7 cellular contexts compared by ENCODE assay signal in genomic region chr14:19161251-19162033, GRCh38.
A peak's percentile ranks its signal among the peaks of the same experiment; 100 is the strongest.
DNase-seq lines count a peak whose midpoint lies in the region; ATAC-seq and TF ChIP-seq lines count a peak whose summit lies in the region.
"Not testable (repeated sequence)": the region's sequence is repeated elsewhere in the genome, so short reads cannot be mapped to it uniquely, and the experiment has no call there.

No MANE protein-coding gene starts in this region.

- H3K27me3 Mint-ChIP-seq in activated CD8-positive, alpha-beta T cell treated with anti-CD3 and anti-CD28 coated beads, Interleukin-2, amount 10 ng/mL, durations not matched to agents 7 days and 5 days (ENCODE audit: low read depth), result not testable (repeated sequence)

- DNase-seq in H4 (ENCODE audit: low spot score), result peak; percentile 11
- DNase-seq in activated CD8-positive, alpha-beta T cell treated with anti-CD3 and anti-CD28 coated beads, Interleukin-2, amount 10 ng/mL, durations not matched to agents 7 days and 5 days, result peak; percentile 21
- peak; percentile 36 for DNase-seq in ecto neural progenitor cell (ENCODE audit: low spot score)
- peak; percentile 32 for DNase-seq in left ventricle myocardium superior
- peak; percentile 1 for DNase-seq in kidney tubule cell (ENCODE audit: low spot score)
- peak; percentile 67 for DNase-seq in osteoblast (ENCODE audit: insufficient read length, low spot score, missing footprints)
- DNase-seq in spleen, result peak; percentile 87

- H3K4me1 Mint-ChIP-seq in activated CD8-positive, alpha-beta T cell treated with anti-CD3 and anti-CD28 coated beads, Interleukin-2, amount 10 ng/mL, durations not matched to agents 7 days and 5 days (ENCODE audit: low read depth), result not testable (repeated sequence)

- H3K79me2 ChIP-seq in osteoblast (ENCODE audit: insufficient read depth, low read length), result not testable (repeated sequence)

- H3K9me3 Mint-ChIP-seq in activated CD8-positive, alpha-beta T cell treated with anti-CD3 and anti-CD28 coated beads, Interleukin-2, amount 10 ng/mL, durations not matched to agents 7 days and 5 days (ENCODE audit: insufficient read depth), result not testable (repeated sequence)

- H3K4me2 ChIP-seq in osteoblast (ENCODE audit: insufficient read depth, low read length), result not testable (repeated sequence)

- H3K4me3 ChIP-seq in osteoblast (ENCODE audit: insufficient read depth, low read length); spleen: not testable (repeated sequence)

- ATAC-seq in activated CD8-positive, alpha-beta T cell treated with anti-CD3 and anti-CD28 coated beads, Interleukin-2, amount 10 ng/mL, durations not matched to agents 7 days and 5 days; left ventricle myocardium superior: not testable (repeated sequence)

- not testable (repeated sequence) for H2AFZ ChIP-seq in osteoblast (ENCODE audit: low read length)

- intact Hi-C loops in left ventricle myocardium superior (cut with micrococcal nuclease); spleen (cut with DNase I; ENCODE audit: low total_unique reads): not testable (repeated sequence)

- 76 to 85% (median 79%) methylated on average over 6 of the region's 6 CpGs for whole genome bisulfite sequencing in spleen, 5 donors

- POLR2A ChIA-PET in activated CD8-positive, alpha-beta T cell treated with anti-CD3 and anti-CD28 coated beads, Interleukin-2, amount 10 ng/mL, durations not matched to agents 7 days and 5 days (lab: Charles Lee), result not testable (repeated sequence)

- not testable (repeated sequence) for H3K27me3 ChIP-seq in osteoblast (ENCODE audit: insufficient read depth, low read length); spleen (replicated peaks in 1 of 7)

- H4K20me1 ChIP-seq in osteoblast (ENCODE audit: insufficient read depth, low read length), result not testable (repeated sequence)

- TF ChIP-seq POLR2A in spleen (IDR thresholded peaks at IDR 0.05), result not testable (repeated sequence)

- H3K27ac ChIP-seq in osteoblast (ENCODE audit: low read depth, low read length); spleen: not testable (repeated sequence)

- not testable (repeated sequence) for H3K36me3 ChIP-seq in osteoblast (ENCODE audit: insufficient read depth, low read length); spleen

- not testable (repeated sequence) for H3K4me3 Mint-ChIP-seq in activated CD8-positive, alpha-beta T cell treated with anti-CD3 and anti-CD28 coated beads, Interleukin-2, amount 10 ng/mL, durations not matched to agents 7 days and 5 days

- not testable (repeated sequence) for H3K4me1 ChIP-seq in osteoblast (ENCODE audit: insufficient read depth, low read length); spleen

- not testable (repeated sequence) for TF ChIP-seq CTCF in osteoblast (IDR thresholded peaks at IDR 0.05; ENCODE audit: extremely low read depth, low read depth, low read length); spleen (IDR thresholded peaks at IDR 0.05 in 8 of 11, conservative IDR thresholded peaks at IDR 0.05 in 3 of 11)

- H3K36me3 Mint-ChIP-seq in activated CD8-positive, alpha-beta T cell treated with anti-CD3 and anti-CD28 coated beads, Interleukin-2, amount 10 ng/mL, durations not matched to agents 7 days and 5 days (ENCODE audit: low read depth), result not testable (repeated sequence)

- H3K9me3 ChIP-seq in osteoblast (ENCODE audit: low read depth, low read length), result not testable (repeated sequence)
- H3K9me3 ChIP-seq in spleen, result peaks cover 0 to 24% (median 8%) of the 10 kb centered on the region in 8 donors

- not testable (repeated sequence) for H3K27ac Mint-ChIP-seq in activated CD8-positive, alpha-beta T cell treated with anti-CD3 and anti-CD28 coated beads, Interleukin-2, amount 10 ng/mL, durations not matched to agents 7 days and 5 days

- CTCF ChIA-PET in activated CD8-positive, alpha-beta T cell treated with anti-CD3 and anti-CD28 coated beads, Interleukin-2, amount 10 ng/mL, durations not matched to agents 7 days and 5 days (lab: Charles Lee), result not testable (repeated sequence)

Comparison
In these comparisons a context has a peak if more than half of its experiments do, and no peak if none do; other contexts are left out.
1. DNase-seq: peak in every context shown above with its lines; median percentile 87 in spleen; 67 in osteoblast; 36 in ecto neural progenitor cell; 32 in left ventricle myocardium superior; 21 in activated CD8-positive, alpha-beta T cell treated with anti-CD3 and anti-CD28 coated beads, Interleukin-2, amount 10 ng/mL, durations not matched to agents 7 days and 5 days; 11 in H4; 1 in kidney tubule cell.